In the genomic region with DNA sequence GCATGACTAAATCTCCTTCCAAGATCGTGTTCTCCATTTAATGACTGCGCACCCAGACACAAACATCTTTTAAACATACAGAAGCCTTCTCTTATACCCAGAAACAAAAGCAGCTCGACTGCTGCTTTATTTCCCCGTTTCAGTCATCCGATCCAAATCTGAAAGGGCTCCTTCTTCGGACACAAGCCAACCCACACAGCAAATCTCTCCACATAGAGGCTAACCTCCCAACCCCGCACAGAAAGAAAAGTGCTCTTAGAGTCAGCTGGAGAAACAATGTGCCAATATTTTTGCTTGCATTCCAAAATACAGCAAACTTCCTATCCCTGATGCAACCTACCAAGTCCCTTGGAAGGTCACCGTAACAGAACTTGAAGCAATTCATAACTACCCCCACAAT, we compare ENCODE assay signal across 19 cellular contexts. TPM values are rescaled to one million over a fixed set of nuclear protein-coding genes. Genes with fewer than 3 reads are reported as not detected.
DNase-seq lines count a peak whose midpoint lies in the region; ATAC-seq and TF ChIP-seq lines count a peak whose summit lies in the region.
"Had no signal": no experiment of that assay in that cellular context is flagged by ENCODE, and none has a peak within 500 bp of the region (broad histone marks: within the 10 kb centered on the region; RNA-seq: fewer than 3 reads in every experiment).

No MANE protein-coding gene starts in this region.

- DNase-seq in COLO829 (ENCODE audit: low spot score) (peak; percentile 51), brain pericyte (ENCODE audit: low read depth, low spot score) (peak; percentile 7), right cardiac atrium (no peak), sciatic nerve (ENCODE audit: low spot score) (no peak), mucosa of descending colon (no peak), dermis blood vessel endothelial cell (no peak)
- DNase-seq: activated CD4-positive, alpha-beta T cell treated with anti-CD3 and anti-CD28 coated beads, Interleukin-2, amount 10 ng/mL, durations not matched to agents 24 days and 14 days; activated naive CD4-positive, alpha-beta T cell treated with anti-CD3 and anti-CD28 coated beads, Interleukin-2, amount 50 U/mL, for 16 hours; Caco-2; colonic mucosa; naive thymus-derived CD4-positive, alpha-beta T cell; NCI-H1417 treated with DMSO at 0.1 percent for 48 hours; retina; stimulated activated CD4-positive, alpha-beta T cell treated with anti-CD3 and anti-CD28 coated beads, Interleukin-4, amount 100 ng/mL, for 1 hour; stimulated activated CD8-positive, alpha-beta memory T cell treated with anti-CD3 and anti-CD28 coated beads, Interleukin-4, amount 100 ng/mL, for 48 hours; trophoblast cell had no signal

- H3K36me3 ChIP-seq in mucosa of descending colon (ENCODE audit: low read depth) = no peaks in the 10 kb centered on the region
- H3K36me3 ChIP-seq: colonic mucosa had no signal

- peak overlapping the region; percentile 7 for H3K4me3 ChIP-seq in right cardiac atrium (ENCODE audit: low read length)
- H3K4me3 ChIP-seq in mucosa of descending colon = no peak overlapping the region
- H3K4me3 ChIP-seq: colonic mucosa, GM12878 had no signal

- WGBS in right cardiac atrium = 45% methylated on average over 8 of the region's 8 CpGs

- H3K4me1 ChIP-seq in right cardiac atrium (ENCODE audit: control insufficient read depth, insufficient read depth, low read length) (peaks cover 3% of the 10 kb centered on the region), mucosa of descending colon (ENCODE audit: low read depth) (no peaks in the 10 kb centered on the region)
- H3K4me1 ChIP-seq: Caco-2, colonic mucosa had no signal

- ATAC-seq in right cardiac atrium (no peak), sciatic nerve (peak; percentile 75), mucosa of descending colon (no peak), HG03097 (IDR thresholded peaks at IDR 0.05; ENCODE audit: low FRiP score, unreplicated experiment) (no peak), GM19463 (IDR thresholded peaks at IDR 0.05; ENCODE audit: unreplicated experiment) (no peak)
- ATAC-seq: GM12878; naive thymus-derived CD4-positive, alpha-beta T cell had no signal

- intact Hi-C loops in right cardiac atrium (cut with DNase I) (no loop called here), sciatic nerve (cut with DNase I) (no loop called here), mucosa of descending colon (cut with DNase I, micrococcal nuclease) (no loop called here)

- no peaks in the 10 kb centered on the region for H3K27me3 ChIP-seq in right cardiac atrium (ENCODE audit: control insufficient read depth, insufficient read depth)
- H3K27me3 ChIP-seq: colonic mucosa had no signal

- H3K27ac ChIP-seq in right cardiac atrium (ENCODE audit: low read length) = no peak overlapping the region
- H3K27ac ChIP-seq: colonic mucosa had no signal

- H3K9me3 ChIP-seq in right cardiac atrium (ENCODE audit: control insufficient read depth, low read length) (no peaks in the 10 kb centered on the region), mucosa of descending colon (no peaks in the 10 kb centered on the region)
- H3K9me3 ChIP-seq: Caco-2, colonic mucosa had no signal

- TF ChIP-seq CTCF in mucosa of descending colon (IDR thresholded peaks at IDR 0.05) = no peak

RNA-seq across cellular contexts. Expression of a gene that starts 29.1 kb away (rescaled TPM):
- total RNA-seq in right cardiac atrium = 10 to 100 TPM in 3 of 4 donors, 1 to 10 TPM in 1; 9.6 to 14.8 (median 12.9) TPM
- polyA plus RNA-seq in right cardiac atrium = 2.9 TPM
- total RNA-seq in sciatic nerve = 29.9 TPM
- total RNA-seq in mucosa of descending colon = 10 to 100 TPM; 14.5 to 29.0 (median 19.6) TPM
- total RNA-seq in dermis blood vessel endothelial cell = 0.28 and 1.4 TPM in 2 replicates
- total RNA-seq: activated CD4-positive, alpha-beta T cell treated with anti-CD3 and anti-CD28 coated beads, Interleukin-2, amount 10 ng/mL, durations not matched to agents 24 days and 14 days had no signal

Comparison
In these comparisons a context has a peak if more than half of its experiments do, and no peak if none do; other contexts are left out.
1. DNase-seq: peak in COLO829 (single experiment) and brain pericyte (single experiment); none in right cardiac atrium (0 of 3), sciatic nerve (single experiment), mucosa of descending colon (0 of 3) and dermis blood vessel endothelial cell (single experiment).